Comparison of ENCODE assay signal across 9 cellular contexts in the genomic region with DNA sequence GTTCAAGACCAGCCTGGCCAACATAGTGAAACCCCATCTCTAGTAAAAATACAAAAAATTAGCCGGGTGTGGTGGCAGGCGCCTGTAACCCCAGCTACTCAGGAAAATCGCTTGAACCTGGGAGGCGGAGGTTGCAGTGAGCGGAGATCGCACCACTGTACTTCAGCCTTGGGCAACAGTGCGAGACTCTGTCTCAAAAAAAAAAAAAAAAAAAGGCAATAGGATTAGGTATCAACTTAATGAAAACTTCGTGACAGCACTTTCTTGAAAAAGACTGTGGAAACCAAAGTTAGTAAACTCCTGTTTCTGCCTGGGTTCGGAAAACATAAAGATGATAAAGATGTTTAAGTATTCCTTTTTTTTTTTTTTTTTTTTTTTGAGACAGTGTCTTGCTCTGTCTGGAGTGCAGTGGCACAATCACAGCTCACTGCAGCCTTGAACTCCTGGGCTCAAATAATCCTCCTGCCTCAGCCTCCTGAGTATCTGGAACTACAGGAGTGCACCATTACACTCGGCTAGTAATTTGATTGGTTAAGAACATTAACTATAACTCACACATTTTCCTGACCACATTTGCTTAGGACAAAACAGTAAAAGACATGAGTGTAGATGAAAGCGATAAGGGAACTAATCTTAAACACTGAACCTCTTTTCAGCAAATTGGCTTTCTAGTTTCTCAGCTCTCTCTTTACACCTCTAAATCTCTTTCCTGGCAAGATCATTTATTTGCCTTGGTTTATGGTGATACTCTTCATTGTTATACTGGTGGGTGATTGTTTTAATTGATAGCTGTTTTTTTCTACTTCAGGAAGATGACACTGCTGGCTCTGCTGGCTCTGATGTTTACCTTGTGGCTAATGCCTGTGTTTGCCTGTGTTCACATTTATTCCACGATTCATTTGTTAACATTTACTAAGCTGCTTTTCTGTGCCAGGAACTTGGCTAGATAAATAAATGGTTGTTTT. TPM values are rescaled to one million over a fixed set of nuclear protein-coding genes. Genes with fewer than 3 reads are reported as not detected.
DNase-seq lines count a peak whose midpoint lies in the region; ATAC-seq lines count a peak whose summit lies in the region.
"Had no signal": no experiment of that assay in that cellular context is flagged by ENCODE, and none has a peak within 500 bp of the region (broad histone marks: within the 10 kb centered on the region; RNA-seq: fewer than 3 reads in every experiment).

No MANE protein-coding gene starts in this region.

- POLR2A ChIA-PET in T-cell (lab: Charles Lee), result interaction anchor here (0.5 to 1.6 kb wide), 5 partner anchors 9 to 33 kb away, joined by 3 to 6 read pairs (median 3); no protein-coding TSS in a partner anchor

- no peaks in the 10 kb centered on the region for H3K27me3 Mint-ChIP-seq in T-cell

- peak overlapping the region; percentile 4 to 60 (median 55) for H3K4me3 Mint-ChIP-seq in T-cell

- peak overlapping the region; percentile 19 to 28 for H3K27ac Mint-ChIP-seq in T-cell

- CTCF ChIA-PET in T-cell (lab: Charles Lee), result interaction anchor here (0.5 to 2.3 kb wide), 5 partner anchors 8 to 349 kb away, joined by 3 to 9 read pairs (median 4); no protein-coding TSS in a partner anchor

- ATAC-seq in HG03432 (IDR thresholded peaks at IDR 0.05; ENCODE audit: unreplicated experiment) (peak; percentile 35), T-cell (replicated peaks in 1 of 4) (peak in 1 of 4 experiments; percentile 41), left lobe of liver (peak; percentile 83), HG02623 (IDR thresholded peaks at IDR 0.05; ENCODE audit: unreplicated experiment) (no peak)

- DNase-seq in COLO668 (lab: John Stamatoyannopoulos, UW; ENCODE audit: unreplicated experiment) (peak; percentile 52), T-cell (no peak), left lobe of liver (ENCODE audit: low spot score) (no peak), putamen (ENCODE audit: low spot score) (no peak), NCI-H82 treated with DMSO at 0.1 percent for 48 hours (lab: John Stamatoyannopoulos, UW; ENCODE audit: unreplicated experiment) (no peak)
- DNase-seq in stimulated activated naive CD4-positive, alpha-beta T cell (lab: John Stamatoyannopoulos, UW), result no peak
- DNase-seq: dorsolateral prefrontal cortex had no signal

- H3K4me1 Mint-ChIP-seq in T-cell, result peaks cover 87 to 91% (median 90%) of the 10 kb centered on the region in 3 donors

- H3K36me3 Mint-ChIP-seq in T-cell, result peaks cover 8% of the 10 kb centered on the region

- H3K9me3 Mint-ChIP-seq in T-cell, result peaks cover 0 to 4% (median 0%) of the 10 kb centered on the region in 3 donors

RNA-seq across cellular contexts. Expression of a gene that starts 15.8 kb away (rescaled TPM):
- total RNA-seq in T-cell, result 100 to 1,000 TPM in 2 of 5 donors, 10 to 100 TPM in 3; 80.2 to 200 (median 87.8) TPM
- 27.9 TPM for total RNA-seq in left lobe of liver

RNA-seq across cellular contexts. Expression of a gene that starts 51.1 kb away (rescaled TPM):
- 1 to 10 TPM; 2.8 to 6.4 (median 4.0) TPM for total RNA-seq in T-cell
- total RNA-seq in left lobe of liver, result 1.4 TPM
